ENCODE assay signal across 9 cellular contexts in genomic region chrX:108437789-108438623, GRCh38. TPM values are rescaled to one million over a fixed set of nuclear protein-coding genes. Genes with fewer than 3 reads are reported as not detected.
DNase-seq lines count a peak whose midpoint lies in the region; ATAC-seq lines count a peak whose summit lies in the region.
"Had no signal": no experiment of that assay in that cellular context is flagged by ENCODE, and none has a peak within 500 bp of the region (broad histone marks: within the 10 kb centered on the region; RNA-seq: fewer than 3 reads in every experiment).

Gene COL4A6, minus strand, starts transcription at chrX:108438422. Its CDS starts 226 bp downstream, at chrX:108438196.

- DNase-seq in AG20443 (ENCODE audit: low spot score) (peak; percentile 2), NCI-H446 treated with DMSO at 0.1 percent for 48 hours (lab: John Stamatoyannopoulos, UW) (peak; percentile 4), NCI-H510A treated with DMSO at 0.1 percent for 48 hours (lab: John Stamatoyannopoulos, UW) (no peak), pons (ENCODE audit: low spot score) (no peak), putamen (ENCODE audit: low spot score) (no peak)
- no peak for DNase-seq in naive thymus-derived CD8-positive, alpha-beta T cell
- DNase-seq: activated naive CD8-positive, alpha-beta T cell treated with anti-CD3 and anti-CD28 coated beads for 36 hours had no signal

- POLR2A ChIA-PET in naive thymus-derived CD8-positive, alpha-beta T cell (lab: Charles Lee), result no interaction called here

- peak; percentile 43 for ATAC-seq in esophagus mucosa
- ATAC-seq in naive thymus-derived CD8-positive, alpha-beta T cell, result no peak
- no peak for ATAC-seq in HG03354 (IDR thresholded peaks at IDR 0.05; ENCODE audit: poor library complexity, severe bottlenecking, unreplicated experiment)

- H3K4me1 Mint-ChIP-seq in naive thymus-derived CD8-positive, alpha-beta T cell, result peaks cover 3 to 15% (median 9%) of the 10 kb centered on the region in 4 donors

- H3K27ac Mint-ChIP-seq in naive thymus-derived CD8-positive, alpha-beta T cell, result no peak within 1 kb of the TSS
- H3K27ac Mint-ChIP-seq: activated naive CD8-positive, alpha-beta T cell treated with anti-CD3 and anti-CD28 coated beads for 36 hours had no signal

- H3K9me3 Mint-ChIP-seq in naive thymus-derived CD8-positive, alpha-beta T cell, result peaks cover 0 to 2% (median 0%) of the 10 kb centered on the region in 9 donors
- H3K9me3 Mint-ChIP-seq: activated naive CD8-positive, alpha-beta T cell treated with anti-CD3 and anti-CD28 coated beads for 36 hours had no signal

- H3K36me3 Mint-ChIP-seq in naive thymus-derived CD8-positive, alpha-beta T cell, result no peaks in the 10 kb centered on the region
- H3K36me3 Mint-ChIP-seq: activated naive CD8-positive, alpha-beta T cell treated with anti-CD3 and anti-CD28 coated beads for 36 hours had no signal

- H3K27me3 Mint-ChIP-seq in naive thymus-derived CD8-positive, alpha-beta T cell, result peaks cover 12 to 17% (median 16%) of the 10 kb centered on the region in 5 donors

- peak within 1 kb of the TSS in 6 of 10 donors; percentile 58 to 75 (median 70) for H3K4me3 Mint-ChIP-seq in naive thymus-derived CD8-positive, alpha-beta T cell

RNA-seq across cellular contexts. Expression of gene COL4A6, which starts in this region (rescaled TPM):
- total RNA-seq in esophagus mucosa, result 3.1 TPM
- not detected for total RNA-seq in naive thymus-derived CD8-positive, alpha-beta T cell
- polyA plus RNA-seq in naive thymus-derived CD8-positive, alpha-beta T cell, result not detected
- total RNA-seq: activated naive CD8-positive, alpha-beta T cell treated with anti-CD3 and anti-CD28 coated beads for 36 hours had no signal

Comparison
In these comparisons a context has a peak if more than half of its experiments do, and no peak if none do; other contexts are left out.
1. DNase-seq: peak in AG20443 (single experiment) and NCI-H446 treated with DMSO at 0.1 percent for 48 hours (single experiment); none in naive thymus-derived CD8-positive, alpha-beta T cell (0 of 10), NCI-H510A treated with DMSO at 0.1 percent for 48 hours (single experiment), pons (single experiment) and putamen (single experiment).